Comparison of ENCODE assay signal across 1 cellular context in the genomic region with DNA sequence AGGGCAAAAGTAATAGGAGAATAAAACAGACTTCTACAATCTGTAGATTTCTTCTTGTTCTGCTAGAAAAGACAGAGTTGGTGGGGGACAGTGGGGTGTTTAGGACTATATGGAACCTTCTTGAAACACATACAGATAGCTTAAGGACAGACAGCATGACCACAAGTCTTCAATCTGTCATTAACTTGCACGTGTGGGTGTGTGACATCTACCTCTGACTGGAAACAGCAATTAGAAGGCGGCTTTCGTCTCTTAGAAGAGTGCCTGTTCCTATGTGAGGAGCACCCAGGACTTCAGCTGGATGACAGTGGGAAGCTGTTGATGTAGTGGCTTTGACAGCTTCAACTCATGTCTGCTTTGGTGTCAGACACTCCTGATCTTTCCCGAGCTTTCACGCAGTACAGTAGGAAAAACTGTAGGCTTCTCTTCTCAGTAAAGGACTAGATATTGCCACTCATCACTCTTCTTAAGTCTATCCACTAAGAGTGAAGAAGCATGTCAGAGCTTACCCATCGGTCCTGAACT.
TF ChIP-seq lines count a peak whose summit lies in the region.

No MANE protein-coding gene starts in this region.

TF ChIP-seq in GM12878, 131 proteins besides CTCF, POLR2A, EP300 and RAD21:
- no peak for TF ChIP-seq IRF3 (IDR thresholded peaks at IDR 0.05)
- TF ChIP-seq, protein P1, sequence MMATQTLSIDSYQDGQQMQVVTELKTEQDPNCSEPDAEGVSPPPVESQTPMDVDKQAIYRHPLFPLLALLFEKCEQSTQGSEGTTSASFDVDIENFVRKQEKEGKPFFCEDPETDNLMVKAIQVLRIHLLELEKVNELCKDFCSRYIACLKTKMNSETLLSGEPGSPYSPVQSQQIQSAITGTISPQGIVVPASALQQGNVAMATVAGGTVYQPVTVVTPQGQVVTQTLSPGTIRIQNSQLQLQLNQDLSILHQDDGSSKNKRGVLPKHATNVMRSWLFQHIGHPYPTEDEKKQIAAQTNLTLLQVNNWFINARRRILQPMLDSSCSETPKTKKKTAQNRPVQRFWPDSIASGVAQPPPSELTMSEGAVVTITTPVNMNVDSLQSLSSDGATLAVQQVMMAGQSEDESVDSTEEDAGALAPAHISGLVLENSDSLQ (IDR thresholded peaks at IDR 0.05) = no peak
- TF ChIP-seq ATF7 (IDR thresholded peaks at IDR 0.05; ENCODE audit: low read depth) = no peak
- no peak for TF ChIP-seq BRCA1 (IDR thresholded peaks at IDR 0.05; ENCODE audit: low read depth, low read length)
- TF ChIP-seq NRF1 (conservative IDR thresholded peaks at IDR 0.05; ENCODE audit: low read depth, low read length) = no peak
- no peak for TF ChIP-seq ZNF274 (IDR thresholded peaks at IDR 0.05; ENCODE audit: insufficient read depth, insufficient read length)
- TF ChIP-seq FOXK2 (IDR thresholded peaks at IDR 0.05) = no peak
- TF ChIP-seq NFIC (IDR thresholded peaks at IDR 0.05; ENCODE audit: low read depth, low read length) = no peak
- no peak for TF ChIP-seq MEF2B (IDR thresholded peaks at IDR 0.05; ENCODE audit: partially characterized antibody, poor library complexity, severe bottlenecking)
TF ChIP-seq in GM12878: peak in this region for 0.
